Comparison of ENCODE assay signal across 8 cellular contexts in genomic region chr5:97163360-97163764, GRCh38. TPM values are rescaled to one million over a fixed set of nuclear protein-coding genes. Genes with fewer than 3 reads are reported as not detected.
DNase-seq lines count a peak whose midpoint lies in the region; ATAC-seq lines count a peak whose summit lies in the region.

No MANE protein-coding gene starts in this region.

- ATAC-seq in HG02870 (IDR thresholded peaks at IDR 0.05; ENCODE audit: unreplicated experiment): no peak

- DNase-seq in DMS114 treated with DMSO at 0.1 percent for 48 hours (lab: John Stamatoyannopoulos, UW; ENCODE audit: unreplicated experiment): peak; percentile 44
- peak; percentile 44 to 60 for DNase-seq in Kasumi-1 (lab: John Stamatoyannopoulos, UW)
- peak; percentile 19 for DNase-seq in central memory CD4-positive, alpha-beta T cell
- peak; percentile 10 for DNase-seq in myocyte (ENCODE audit: low read depth)
- no peak for DNase-seq in NCI-H526 treated with DMSO at 0.1 percent for 48 hours (lab: John Stamatoyannopoulos, UW)
- DNase-seq in NCI-H2081 (lab: John Stamatoyannopoulos, UW): no peak
- DNase-seq in NCI-H82 (lab: John Stamatoyannopoulos, UW): no peak

RNA-seq across cellular contexts. Expression of gene RIOK2, which starts 19.7 kb away (rescaled TPM):
- total RNA-seq in myocyte: 19.3 and 30.1 TPM in 2 replicates
- polyA plus RNA-seq in myocyte (2012): 18.8 TPM

RNA-seq across cellular contexts. Expression of gene LIX1, which starts 21.0 kb away (rescaled TPM):
- not detected in 2 replicates for total RNA-seq in myocyte
- polyA plus RNA-seq in myocyte (2012): not detected

Comparison
In these comparisons a context has a peak if more than half of its experiments do, and no peak if none do; other contexts are left out.
1. DNase-seq: peak in DMS114 treated with DMSO at 0.1 percent for 48 hours (single experiment), Kasumi-1 (2 of 2), central memory CD4-positive, alpha-beta T cell (single experiment) and myocyte (single experiment); none in NCI-H526 treated with DMSO at 0.1 percent for 48 hours (single experiment), NCI-H2081 (0 of 2) and NCI-H82 (single experiment).